ENCODE assay signal across 19 cellular contexts in the genomic region with DNA sequence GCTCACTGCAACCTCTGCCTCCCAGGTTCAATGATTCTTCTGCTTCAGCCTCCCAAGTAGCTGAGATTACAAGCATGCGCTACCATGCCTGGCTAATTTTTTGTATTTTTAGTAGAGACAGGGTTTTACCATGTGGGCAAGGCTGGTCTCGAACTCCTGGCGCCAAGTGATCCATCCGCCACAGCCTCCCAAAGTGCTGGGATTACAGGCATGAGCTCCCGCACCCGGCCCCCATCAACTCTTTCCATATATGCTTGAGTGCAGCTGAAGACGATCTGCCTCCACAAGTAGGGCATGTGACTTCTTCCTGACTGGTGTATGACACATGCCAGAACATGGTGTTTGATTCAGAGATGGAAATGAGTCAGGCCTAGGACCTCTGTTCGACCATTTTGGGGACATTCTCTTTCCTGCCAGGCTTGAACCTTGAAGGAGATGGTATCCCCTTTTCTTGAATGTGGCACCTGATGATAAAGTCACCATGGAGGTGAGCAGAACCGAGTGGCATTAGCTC.
"Had no signal": no experiment of that assay in that cellular context is flagged by ENCODE, and none has a peak within 500 bp of the region (broad histone marks: within the 10 kb centered on the region; RNA-seq: fewer than 3 reads in every experiment).

No MANE protein-coding gene starts in this region.

- H3K36me3 ChIP-seq: gastrocnemius medialis, left ventricle myocardium inferior, prostate gland, right atrium auricular region, suprapubic skin had no signal

- ATAC-seq: activated CD4-positive, CD25-positive, alpha-beta regulatory T cell treated with anti-CD3 and anti-CD28 coated beads, Interleukin-2, amount 50 U/mL, for 24 hours; gastrocnemius medialis; stimulated activated naive CD8-positive, alpha-beta T cell treated with anti-CD3 and anti-CD28 coated beads, Interleukin-15, amount 100 ng/mL, for 72 hours had no signal

- DNase-seq: activated CD4-positive, alpha-beta T cell treated with anti-CD3 and anti-CD28 coated beads, Interleukin-2, amount 50 U/mL, for 1 hour; activated T-cell treated with anti-CD3 and anti-CD28 coated beads for 4 hours; effector memory CD4-positive, alpha-beta T cell; gastrocnemius medialis; head of caudate nucleus; kidney; left ventricle myocardium inferior; occipital lobe; stimulated activated CD4-positive, alpha-beta T cell treated with anti-CD3 and anti-CD28 coated beads, Interleukin-2, amount 100 ng/mL, for 24 hours; stimulated activated naive CD8-positive, alpha-beta T cell treated with anti-CD3 and anti-CD28 coated beads, Interleukin-15, amount 100 ng/mL, for 72 hours; T1000; trophoblast cell had no signal

- H3K4me1 ChIP-seq: gastrocnemius medialis, left ventricle myocardium inferior, prostate gland had no signal

- H3K27me3 ChIP-seq: gastrocnemius medialis, right atrium auricular region, suprapubic skin had no signal

- H3K4me1 Mint-ChIP-seq: stimulated activated naive CD8-positive, alpha-beta T cell treated with anti-CD3 and anti-CD28 coated beads, Interleukin-15, amount 100 ng/mL, for 72 hours had no signal

- H3K9me3 Mint-ChIP-seq: activated T-helper 1 cell treated with anti-CD3 and anti-CD28 coated beads, Interleukin-12 subunit alpha, Interleukin-12 subunit beta, Interleukin-2, Interleukin-4 antibody, amounts not matched to agents 30 ng/mL and 10 ng/mL and 1 ng/mL, durations not matched to agents 14 hours and 24 hours and 36 hours; dendritic cell treated with granulocyte-macrophage colony-stimulating factor and Interleukin-4, amounts not matched to agents 40 ng/mL and 50 ng/mL, for 4 days; stimulated activated naive CD8-positive, alpha-beta T cell treated with anti-CD3 and anti-CD28 coated beads, Interleukin-15, amount 100 ng/mL, for 72 hours had no signal

- H3K27me3 Mint-ChIP-seq: dendritic cell treated with granulocyte-macrophage colony-stimulating factor and Interleukin-4, amounts not matched to agents 40 ng/mL and 50 ng/mL, for 4 days; stimulated activated naive CD8-positive, alpha-beta T cell treated with anti-CD3 and anti-CD28 coated beads, Interleukin-15, amount 100 ng/mL, for 72 hours had no signal

- H3K27ac Mint-ChIP-seq: activated naive CD8-positive, alpha-beta T cell; activated T-helper 1 cell treated with anti-CD3 and anti-CD28 coated beads, Interleukin-12 subunit alpha, Interleukin-12 subunit beta, Interleukin-2, Interleukin-4 antibody, amounts not matched to agents 30 ng/mL and 10 ng/mL and 1 ng/mL, durations not matched to agents 14 hours and 24 hours and 36 hours; dendritic cell treated with granulocyte-macrophage colony-stimulating factor and Interleukin-4, amounts not matched to agents 40 ng/mL and 50 ng/mL, for 4 days; stimulated activated naive CD8-positive, alpha-beta T cell treated with anti-CD3 and anti-CD28 coated beads, Interleukin-15, amount 100 ng/mL, for 72 hours had no signal

- H3K36me3 Mint-ChIP-seq: activated naive CD8-positive, alpha-beta T cell had no signal

- H3K4me3 ChIP-seq: gastrocnemius medialis, left ventricle myocardium inferior, prostate gland, right atrium auricular region, suprapubic skin had no signal

- H3K27ac ChIP-seq: gastrocnemius medialis, left ventricle myocardium inferior, prostate gland, right atrium auricular region, suprapubic skin had no signal

- H3K9me3 ChIP-seq: gastrocnemius medialis, left ventricle myocardium inferior, prostate gland, right atrium auricular region, suprapubic skin had no signal

- H3K4me3 Mint-ChIP-seq: activated naive CD8-positive, alpha-beta T cell; activated T-helper 1 cell treated with anti-CD3 and anti-CD28 coated beads, Interleukin-12 subunit alpha, Interleukin-12 subunit beta, Interleukin-2, Interleukin-4 antibody, amounts not matched to agents 30 ng/mL and 10 ng/mL and 1 ng/mL, durations not matched to agents 14 hours and 24 hours and 36 hours; dendritic cell treated with granulocyte-macrophage colony-stimulating factor and Interleukin-4, amounts not matched to agents 40 ng/mL and 50 ng/mL, for 4 days; stimulated activated naive CD8-positive, alpha-beta T cell treated with anti-CD3 and anti-CD28 coated beads, Interleukin-15, amount 100 ng/mL, for 72 hours had no signal
